Comparison of ENCODE assay signal across 10 cellular contexts in the genomic region with DNA sequence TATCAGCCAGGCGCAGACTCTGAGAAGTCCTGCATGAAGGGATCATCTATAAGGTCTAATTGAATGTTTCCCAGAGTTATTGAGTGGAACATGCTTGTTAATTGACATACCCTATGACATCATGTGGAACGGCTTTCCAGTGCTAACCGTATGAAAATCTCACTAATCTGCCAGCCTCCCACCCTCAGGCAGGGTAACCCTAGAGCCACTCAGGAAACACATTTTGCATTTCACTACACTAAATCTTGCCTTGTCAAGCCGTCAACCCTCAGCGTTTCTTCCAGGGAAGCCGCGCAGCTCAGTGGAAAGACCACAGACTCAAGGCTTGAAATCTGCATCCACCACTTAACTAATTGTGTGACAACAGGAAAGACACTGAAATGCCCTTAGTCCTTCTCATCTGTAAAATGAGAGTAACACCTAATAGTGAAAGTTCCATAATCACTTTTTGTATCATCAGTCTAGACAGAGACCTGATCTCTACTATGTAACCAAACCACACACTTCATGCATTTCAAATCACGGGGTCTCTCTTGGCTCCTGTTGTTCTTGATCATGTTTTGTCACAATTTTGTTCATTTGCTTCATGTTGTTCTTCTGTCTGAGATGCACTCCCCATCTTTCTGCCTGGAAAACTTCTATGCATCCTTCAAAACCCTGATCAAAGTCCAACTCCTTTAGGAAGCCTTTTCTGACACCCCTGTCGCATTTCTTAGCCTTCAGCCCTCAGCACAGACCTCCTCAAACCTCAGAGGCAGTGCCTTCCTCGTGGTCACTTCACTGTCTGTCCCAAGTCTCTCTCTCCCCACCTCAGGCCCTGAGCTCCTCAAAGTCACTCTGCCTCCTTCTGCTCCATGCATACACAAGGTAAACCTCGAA.
DNase-seq lines count a peak whose midpoint lies in the region; ATAC-seq and TF ChIP-seq lines count a peak whose summit lies in the region.
"Had no signal": no experiment of that assay in that cellular context is flagged by ENCODE, and none has a peak within 500 bp of the region (broad histone marks: within the 10 kb centered on the region; RNA-seq: fewer than 3 reads in every experiment).

No MANE protein-coding gene starts in this region.

- no peak overlapping the region for H3K4me2 ChIP-seq in hepatocyte

- no peaks in the 10 kb centered on the region for H3K79me2 ChIP-seq in hepatocyte

- peak; percentile 92 for ATAC-seq in GM18517 (IDR thresholded peaks at IDR 0.05; ENCODE audit: unreplicated experiment)
- peak; percentile 86 for ATAC-seq in GM21515 (IDR thresholded peaks at IDR 0.05; ENCODE audit: unreplicated experiment)
- ATAC-seq in HG03469 (IDR thresholded peaks at IDR 0.05; ENCODE audit: unreplicated experiment), result peak; percentile 79
- peak; percentile 20 to 47 for ATAC-seq in naive B cell (ENCODE audit: low read depth in 2 of 2)

- H3K4me1 ChIP-seq in hepatocyte (ENCODE audit: insufficient read depth), result peaks cover 14% of the 10 kb centered on the region

- no peaks in the 10 kb centered on the region for H3K36me3 Mint-ChIP-seq in naive B cell
- H3K36me3 Mint-ChIP-seq in osteocyte (ENCODE audit: unreplicated experiment), result no peaks in the 10 kb centered on the region

- no peaks in the 10 kb centered on the region for H3K36me3 ChIP-seq in hepatocyte (replicated peaks; ENCODE audit: insufficient read depth, low read depth)
- H3K36me3 ChIP-seq: neutrophil had no signal

- no peaks in the 10 kb centered on the region for H3K9me3 ChIP-seq in hepatocyte (ENCODE audit: low read depth)
- H3K9me3 ChIP-seq: neutrophil had no signal

- H4K20me1 ChIP-seq in hepatocyte (ENCODE audit: insufficient read depth, poor library complexity, severe bottlenecking), result no peaks in the 10 kb centered on the region

- H3K27ac ChIP-seq in hepatocyte, result no peak overlapping the region
- H3K27ac ChIP-seq: neutrophil had no signal

- 64% methylated on average over 11 of the region's 11 CpGs for WGBS in hepatocyte (ENCODE audit: low lambda C conversion rate, missing lambda C conversion rate)

- DNase-seq in naive B cell, result no peak
- DNase-seq in mucosa of gallbladder (ENCODE audit: low spot score), result no peak
- DNase-seq in osteocyte (ENCODE audit: extremely low spot score, unreplicated experiment), result no peak
- no peak for DNase-seq in SIG-M5 treated with dmso at 0.1 percent for 504 hours (lab: John Stamatoyannopoulos, UW; ENCODE audit: unreplicated experiment)
- no peak for DNase-seq in hepatocyte (ENCODE audit: low spot score)
- DNase-seq: effector CD4-positive, alpha-beta T cell had no signal

- peaks cover 0 to 5% (median 0%) of the 10 kb centered on the region in 7 donors for H3K9me3 Mint-ChIP-seq in naive B cell
- H3K9me3 Mint-ChIP-seq in osteocyte (ENCODE audit: unreplicated experiment), result no peaks in the 10 kb centered on the region

- no peaks in the 10 kb centered on the region for H3K9me2 ChIP-seq in hepatocyte (replicated peaks; ENCODE audit: insufficient read depth)

- no peaks in the 10 kb centered on the region for H3K27me3 ChIP-seq in hepatocyte
- H3K27me3 ChIP-seq: neutrophil had no signal

- H3K4me3 ChIP-seq in hepatocyte, result no peak overlapping the region

- H3K27ac Mint-ChIP-seq in naive B cell (peak overlapping the region in 4 of 6 donors; percentile 1 to 79 (median 24)), osteocyte (ENCODE audit: unreplicated experiment) (no peak overlapping the region)

- H3K4me1 Mint-ChIP-seq in naive B cell (peaks cover 19 to 34% (median 21%) of the 10 kb centered on the region in 3 donors), osteocyte (ENCODE audit: unreplicated experiment) (peaks cover 17% of the 10 kb centered on the region)

- no peak overlapping the region for H2AFZ ChIP-seq in hepatocyte

- TF ChIP-seq CTCF in osteocyte (IDR thresholded peaks at IDR 0.05) (no peak), hepatocyte (IDR thresholded peaks at IDR 0.05; ENCODE audit: poor library complexity) (no peak)

- H3K27me3 Mint-ChIP-seq in naive B cell, result no peaks in the 10 kb centered on the region
- H3K27me3 Mint-ChIP-seq in osteocyte (ENCODE audit: unreplicated experiment), result no peaks in the 10 kb centered on the region

- H3K4me3 Mint-ChIP-seq in naive B cell, result peak overlapping the region in 5 of 8 donors; percentile 2 to 77 (median 49)
- H3K4me3 Mint-ChIP-seq in osteocyte (ENCODE audit: unreplicated experiment), result no peak overlapping the region

Comparison
In these comparisons a context has a peak if more than half of its experiments do, and no peak if none do; other contexts are left out.
1. ATAC-seq: peak in every context shown above with its lines; median percentile 92 in GM18517; 86 in GM21515; 79 in HG03469; 34 in naive B cell.